Comparison of ENCODE assay signal across 15 cellular contexts in the genomic region with DNA sequence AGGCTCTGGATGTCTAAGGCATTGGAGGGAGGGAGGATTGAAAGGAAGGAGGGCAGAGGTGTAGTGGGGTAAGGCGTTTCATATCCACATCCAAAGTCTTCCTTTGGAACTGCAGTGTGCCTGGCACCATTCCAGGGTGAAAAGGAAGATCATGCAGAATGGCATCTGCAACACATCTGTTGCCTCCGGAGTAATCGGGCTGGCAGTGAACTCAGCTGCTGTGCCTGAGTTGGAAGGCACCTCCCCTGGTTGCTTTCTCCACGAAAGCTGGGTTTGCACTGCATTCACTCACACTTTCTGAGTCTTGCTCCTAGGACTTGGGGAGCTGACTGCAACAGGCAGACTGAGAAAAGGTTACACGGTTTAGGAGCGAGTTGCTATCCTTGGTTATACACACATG. TPM values are rescaled to one million over a fixed set of nuclear protein-coding genes. Genes with fewer than 3 reads are reported as not detected.
DNase-seq lines count a peak whose midpoint lies in the region; ATAC-seq and TF ChIP-seq lines count a peak whose summit lies in the region.
"Had no signal": no experiment of that assay in that cellular context is flagged by ENCODE, and none has a peak within 500 bp of the region (broad histone marks: within the 10 kb centered on the region; RNA-seq: fewer than 3 reads in every experiment).

No MANE protein-coding gene starts in this region.

- H3K36me3 Mint-ChIP-seq in CD4-positive, alpha-beta T cell (ENCODE audit: low read depth), result no peaks in the 10 kb centered on the region
- H3K36me3 Mint-ChIP-seq: CD4-positive, alpha-beta memory T cell had no signal

- H3K9me3 ChIP-seq in CD4-positive, alpha-beta T cell (ENCODE audit: control insufficient read depth, low read length), result no peaks in the 10 kb centered on the region
- H3K9me3 ChIP-seq in tibial artery (no peaks in the 10 kb centered on the region), gastrocnemius medialis (no peaks in the 10 kb centered on the region)
- H3K9me3 ChIP-seq: A549 had no signal

- H3K4me3 Mint-ChIP-seq in CD4-positive, alpha-beta T cell, result no peak overlapping the region
- H3K4me3 Mint-ChIP-seq: CD4-positive, alpha-beta memory T cell had no signal

- no peak for TF ChIP-seq POLR2A in gastrocnemius medialis (IDR thresholded peaks at IDR 0.05)

- no peaks in the 10 kb centered on the region for H3K4me1 Mint-ChIP-seq in CD4-positive, alpha-beta T cell (ENCODE audit: low read depth)
- H3K4me1 Mint-ChIP-seq: CD4-positive, alpha-beta memory T cell had no signal

- H3K36me3 ChIP-seq in tibial artery, result no peaks in the 10 kb centered on the region
- H3K36me3 ChIP-seq in gastrocnemius medialis, result no peaks in the 10 kb centered on the region

- in situ Hi-C loops in gastrocnemius medialis (cut with MboI; ENCODE audit: low sequenced_read_pairs in 4 of 4), result no loop called here

- no peak overlapping the region for H3K27ac Mint-ChIP-seq in CD4-positive, alpha-beta T cell
- H3K27ac Mint-ChIP-seq: CD4-positive, alpha-beta memory T cell had no signal

- CTCF ChIA-PET in CD4-positive, alpha-beta T cell (lab: Charles Lee), result no interaction called here

- H3K4me3 ChIP-seq in tibial artery (no peak overlapping the region), gastrocnemius medialis (no peak overlapping the region)
- H3K4me3 ChIP-seq: A549 had no signal

- peaks cover 51% of the 10 kb centered on the region for H3K27me3 ChIP-seq in CD4-positive, alpha-beta T cell (ENCODE audit: control insufficient read depth, insufficient read depth, low read length)
- peaks cover 0 to 32% of the 10 kb centered on the region in 2 donors for H3K27me3 ChIP-seq in tibial artery
- H3K27me3 ChIP-seq in gastrocnemius medialis, result peaks cover 0 to 22% (median 21%) of the 10 kb centered on the region in 3 donors

- DNase-seq in AG20443 (ENCODE audit: low spot score), result peak; percentile 14
- peak; percentile 11 for DNase-seq in GM04504 (ENCODE audit: low read depth)
- peak; percentile 35 for DNase-seq in RPMI7951 (ENCODE audit: low read depth)
- DNase-seq in fibroblast of the conjunctiva (ENCODE audit: low read depth), result peak; percentile 5
- DNase-seq in CD4-positive, alpha-beta T cell, result no peak
- no peak for DNase-seq in tibial artery
- DNase-seq in DMS153 (lab: John Stamatoyannopoulos, UW), result no peak
- DNase-seq in gastrocnemius medialis, result no peak
- DNase-seq: CD4-positive, alpha-beta memory T cell; KG1; NCI-H1105; NCI-H187; NCI-H510A treated with DMSO at 0.1 percent for 48 hours; PC-3 had no signal

- intact Hi-C loops in CD4-positive, alpha-beta T cell (cut with DNase I, micrococcal nuclease), result no loop called here
- intact Hi-C loops in tibial artery (cut with DNase I; ENCODE audit: low total_unique reads) (no loop called here), gastrocnemius medialis (cut with DNase I; ENCODE audit: low total_unique reads) (no loop called here)

- ATAC-seq in CD4-positive, alpha-beta T cell (ENCODE audit: poor library complexity), result no peak
- no peak for ATAC-seq in gastrocnemius medialis
- ATAC-seq: A549, PC-3 had no signal

- no peak for TF ChIP-seq CTCF in CD4-positive, alpha-beta T cell (IDR thresholded peaks at IDR 0.05)
- TF ChIP-seq CTCF in tibial artery (IDR thresholded peaks at IDR 0.05) (no peak), gastrocnemius medialis (IDR thresholded peaks at IDR 0.05 in 4 of 5, conservative IDR thresholded peaks at IDR 0.05 in 1 of 5) (no peak)

- H3K27ac ChIP-seq in CD4-positive, alpha-beta T cell (ENCODE audit: low read depth, low read length), result no peak overlapping the region
- H3K27ac ChIP-seq in tibial artery (no peak overlapping the region), gastrocnemius medialis (no peak overlapping the region)
- H3K27ac ChIP-seq: A549 had no signal

- POLR2A ChIA-PET in CD4-positive, alpha-beta T cell (lab: Charles Lee), result no interaction called here

- H3K4me1 ChIP-seq in tibial artery (no peaks in the 10 kb centered on the region), gastrocnemius medialis (no peaks in the 10 kb centered on the region)
- H3K4me1 ChIP-seq: A549 had no signal

- H3K27me3 Mint-ChIP-seq in CD4-positive, alpha-beta T cell, result peaks cover 90% of the 10 kb centered on the region

- no peaks in the 10 kb centered on the region for H3K9me3 Mint-ChIP-seq in CD4-positive, alpha-beta T cell
- H3K9me3 Mint-ChIP-seq: CD4-positive, alpha-beta memory T cell had no signal

RNA-seq across cellular contexts. Expression of a gene that starts 30.3 kb away (rescaled TPM):
- total RNA-seq in RPMI7951 (2014; rRNA removed; shearing (Covaris generic)), result 29.3 and 50.4 TPM in 2 replicates
- total RNA-seq in CD4-positive, alpha-beta T cell, result 10 to 100 TPM; 42.0 to 44.1 TPM
- total RNA-seq in gastrocnemius medialis, result 10 to 100 TPM in 3 of 4 donors, 1 to 10 TPM in 1; 7.7 to 17.1 (median 13.1) TPM

Comparison
In these comparisons a context has a peak if more than half of its experiments do, and no peak if none do; other contexts are left out.
1. DNase-seq: peak in AG20443 (single experiment), GM04504 (single experiment), RPMI7951 (single experiment) and fibroblast of the conjunctiva (single experiment); none in CD4-positive, alpha-beta T cell (0 of 10), tibial artery (0 of 2), DMS153 (single experiment) and gastrocnemius medialis (0 of 2).